Comparison of ENCODE assay signal across 14 cellular contexts in genomic region chr12:48352157-48352775, GRCh38. TPM values are rescaled to one million over a fixed set of nuclear protein-coding genes. Genes with fewer than 3 reads are reported as not detected.
DNase-seq lines count a peak whose midpoint lies in the region; ATAC-seq and TF ChIP-seq lines count a peak whose summit lies in the region.
"Had no signal": no experiment of that assay in that cellular context is flagged by ENCODE, and none has a peak within 500 bp of the region (broad histone marks: within the 10 kb centered on the region; RNA-seq: fewer than 3 reads in every experiment).

No MANE protein-coding gene starts in this region.

- no peak overlapping the region for H3K23ac ChIP-seq in trophoblast cell (ENCODE audit: low read length)

- TF ChIP-seq CTCF in foreskin keratinocyte (conservative IDR thresholded peaks at IDR 0.05) = no peak

- H2AFZ ChIP-seq in GM23248 = 0 out of 2 replicates have a peak overlapping the region, but pooled peaks have one; percentile 97
- no peak overlapping the region for H2AFZ ChIP-seq in trophoblast cell (ENCODE audit: insufficient read depth, low read length, poor library complexity)

- H3K9ac ChIP-seq in GM23248 (no peak overlapping the region), endocrine pancreas (ENCODE audit: control insufficient read depth, insufficient read depth, low read length) (no peak overlapping the region), trophoblast cell (ENCODE audit: low read length) (no peak overlapping the region)

- H4K8ac ChIP-seq in trophoblast cell (ENCODE audit: low read depth, low read length) = peak overlapping the region; percentile 17

- peak overlapping the region; percentile 2 for H3K4ac ChIP-seq in trophoblast cell (ENCODE audit: low read depth, low read length)

- no peaks in the 10 kb centered on the region for H3K9me2 ChIP-seq in GM23248 (ENCODE audit: insufficient read depth)

- H4K91ac ChIP-seq in trophoblast cell (ENCODE audit: low read depth, low read length) = peak overlapping the region; percentile 50

- H2BK5ac ChIP-seq in trophoblast cell (ENCODE audit: low read depth, low read length, poor library complexity) = peak overlapping the region; percentile 29

- H3K4me3 ChIP-seq in GM23248 (no peak overlapping the region), endocrine pancreas (ENCODE audit: control insufficient read depth, insufficient read depth, low read length) (peak overlapping the region; percentile 59), trophoblast cell (ENCODE audit: low read depth, low read length) (no peak overlapping the region)

- no peak for DNase-seq in GM23248
- DNase-seq in OCI-M2 (lab: John Stamatoyannopoulos, UW; ENCODE audit: unreplicated experiment) = peak; percentile 35
- DNase-seq in trophoblast cell = no peak
- DNase-seq in foreskin keratinocyte = no peak
- no peak for DNase-seq in NCI-H146 (lab: John Stamatoyannopoulos, UW)
- no peak for DNase-seq in NCI-H146 treated with DMSO at 0.1 percent for 48 hours (lab: John Stamatoyannopoulos, UW; ENCODE audit: unreplicated experiment)
- DNase-seq: activated CD8-positive, alpha-beta memory T cell treated with anti-CD3 and anti-CD28 coated beads, Interleukin-2, amount 50 U/mL, for 4 hours; activated naive CD4-positive, alpha-beta T cell treated with anti-CD3 and anti-CD28 coated beads, Interleukin-2, amount 10 ng/mL, durations not matched to agents 7 days and 5 days; effector memory CD8-positive, alpha-beta T cell; IMR-90; NCI-H1105; SJCRH30; stimulated activated naive CD4-positive, alpha-beta T cell had no signal

- H3F3A ChIP-seq in GM23248 (ENCODE audit: insufficient read depth) = peaks cover 23% of the 10 kb centered on the region; the same call in 1 of the 2 replicates

- peak overlapping the region; percentile 93 for H3K18ac ChIP-seq in trophoblast cell (ENCODE audit: low read length)

- no peaks in the 10 kb centered on the region for H3K27me3 ChIP-seq in GM23248 (replicated peaks; ENCODE audit: insufficient read depth)
- H3K27me3 ChIP-seq in endocrine pancreas (ENCODE audit: control insufficient read depth, insufficient read depth, low read length) = no peaks in the 10 kb centered on the region
- H3K27me3 ChIP-seq in trophoblast cell (ENCODE audit: insufficient read depth, low read length) = no peaks in the 10 kb centered on the region
- no peaks in the 10 kb centered on the region for H3K27me3 ChIP-seq in foreskin keratinocyte
- H3K27me3 ChIP-seq: SJCRH30 had no signal

- peaks cover 16% of the 10 kb centered on the region for H3K4me1 ChIP-seq in GM23248 (ENCODE audit: insufficient read depth)
- peaks cover 18% of the 10 kb centered on the region for H3K4me1 ChIP-seq in endocrine pancreas (ENCODE audit: control insufficient read depth, insufficient read depth, low read length)
- H3K4me1 ChIP-seq in trophoblast cell (ENCODE audit: control insufficient read depth in 1 of 2, insufficient read depth in 2 of 2, low read length in 2 of 2) = peaks cover 8 to 13% of the 10 kb centered on the region in 2 experiments
- peaks cover 10% of the 10 kb centered on the region for H3K4me1 ChIP-seq in foreskin keratinocyte
- H3K4me1 ChIP-seq: SJCRH30 had no signal

- H4K20me1 ChIP-seq in GM23248 (ENCODE audit: insufficient read depth) = no peaks in the 10 kb centered on the region

- in situ Hi-C loops in GM23248 (cut with MboI) = no loop called here

- peak overlapping the region; percentile 77 for H2BK120ac ChIP-seq in trophoblast cell (ENCODE audit: insufficient read depth, low read length, poor library complexity)

- ATAC-seq in foreskin keratinocyte = no peak
- ATAC-seq: effector memory CD8-positive, alpha-beta T cell had no signal

- H3K27ac ChIP-seq in GM23248 (no peak overlapping the region), trophoblast cell (ENCODE audit: low read depth, low read length) (peak overlapping the region; percentile 4), foreskin keratinocyte (no peak overlapping the region)
- H3K27ac ChIP-seq: SJCRH30 had no signal

- peak overlapping the region; percentile 96 for H2BK12ac ChIP-seq in trophoblast cell (ENCODE audit: low read length)

- H3K9me3 ChIP-seq in GM23248 (ENCODE audit: low read depth) (no peaks in the 10 kb centered on the region), endocrine pancreas (ENCODE audit: control insufficient read depth, low read length) (no peaks in the 10 kb centered on the region), trophoblast cell (ENCODE audit: insufficient read depth, low read depth, low read length) (no peaks in the 10 kb centered on the region)
- H3K9me3 ChIP-seq: SJCRH30 had no signal

- H4K12ac ChIP-seq in trophoblast cell (ENCODE audit: low read depth, low read length) = no peak overlapping the region

- H3K36me3 ChIP-seq in GM23248 (ENCODE audit: low read depth) (no peaks in the 10 kb centered on the region), endocrine pancreas (ENCODE audit: control insufficient read depth, insufficient read depth, low read length) (no peaks in the 10 kb centered on the region), trophoblast cell (ENCODE audit: control insufficient read depth in 1 of 2, insufficient read depth in 2 of 2, low read length in 2 of 2) (peaks cover 2 to 5% of the 10 kb centered on the region in 2 experiments)

- H3K4me2 ChIP-seq in GM23248 (ENCODE audit: unreplicated experiment) (no peak overlapping the region), trophoblast cell (ENCODE audit: low read length) (no peak overlapping the region)

- 90 to 93% methylated on average over 11 of the region's 11 CpGs for WGBS in GM23248 (ENCODE audit: low coverage in 1 of 2, low lambda C conversion rate in 2 of 2, missing lambda C conversion rate in 2 of 2), 2 experiments
- no CpG with 5 or more reads among the region's 11 CpGs for WGBS in trophoblast cell (ENCODE audit: extremely low coverage, insufficient coverage, insufficient read length)

- H3K79me2 ChIP-seq in GM23248 (ENCODE audit: insufficient read depth) (no peaks in the 10 kb centered on the region), trophoblast cell (ENCODE audit: control insufficient read depth, insufficient read depth, low read length, poor library complexity) (peaks cover 3% of the 10 kb centered on the region)

- peak overlapping the region; percentile 91 for H2AK5ac ChIP-seq in trophoblast cell (ENCODE audit: low read length)

- no peak overlapping the region for H3K14ac ChIP-seq in trophoblast cell (ENCODE audit: low read length)

- H3K79me1 ChIP-seq in trophoblast cell (ENCODE audit: low read length) = peaks cover 18% of the 10 kb centered on the region

RNA-seq across cellular contexts. Expression of gene ZNF641, which starts 1.5 kb away (rescaled TPM):
- total RNA-seq in GM23248 (2014; rRNA removed; shearing (Covaris generic)) = 7.8 and 8.2 TPM in 2 replicates
- polyA plus RNA-seq in GM23248 (2016; fragmentation: Nextera tagmentation; extraction: Ambion mirVana) (3.2 and 3.3 TPM in 2 replicates), foreskin keratinocyte (2.6 and 3.1 TPM in 2 replicates)
- polyA plus RNA-seq in trophoblast cell (2013) = 15.9 and 16.6 TPM in 2 replicates
- 7.7 and 9.3 TPM in 2 replicates for total RNA-seq in foreskin keratinocyte
